ENCODE assay signal across 1 cellular context in the genomic region with DNA sequence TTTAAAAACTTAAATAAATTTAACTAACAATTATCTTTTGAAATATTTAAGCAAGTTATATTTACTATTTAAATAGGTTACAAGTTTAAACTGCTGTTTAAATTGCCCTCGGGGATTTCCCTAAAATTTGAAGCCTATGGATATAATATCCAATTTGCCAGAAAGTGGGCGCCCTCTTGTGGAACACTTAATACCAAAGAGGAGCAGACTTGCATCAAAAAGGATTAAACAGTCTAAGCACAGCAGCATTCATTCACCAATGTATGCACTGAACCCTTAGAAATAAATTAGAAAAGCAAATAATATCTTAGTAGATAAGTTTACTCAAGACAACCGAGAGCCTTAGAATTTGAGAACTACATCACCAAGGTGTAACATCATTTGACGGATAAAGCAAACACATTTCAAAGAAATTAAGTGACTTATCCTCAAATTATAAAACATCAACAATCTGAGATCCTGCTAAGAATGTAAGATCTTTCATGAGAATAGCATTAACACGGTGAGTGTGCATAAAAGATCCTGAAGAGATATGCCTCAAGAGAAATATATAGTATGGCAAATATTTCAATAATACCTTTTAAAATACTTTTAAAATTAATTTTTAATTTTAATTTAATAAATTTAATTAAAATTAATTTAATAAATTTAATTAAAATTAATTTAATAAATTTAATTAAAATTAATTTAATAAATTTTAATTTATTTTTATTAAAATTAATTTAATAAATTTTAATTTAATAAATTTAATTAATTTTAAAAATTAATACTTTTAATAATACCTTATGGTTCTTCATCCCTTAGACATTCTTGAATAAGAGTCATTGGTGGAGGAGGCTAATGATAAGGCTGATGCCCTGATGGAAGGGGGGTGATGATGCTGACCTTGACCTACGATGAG.
TF ChIP-seq lines count a peak whose summit lies in the region.

No MANE protein-coding gene starts in this region.

TF ChIP-seq in endothelial cell of umbilical vein, 7 proteins besides CTCF, POLR2A, EP300 and RAD21 (continued from another document):
- no peak for TF ChIP-seq JUN (IDR thresholded peaks at IDR 0.05; ENCODE audit: borderline replicate concordance, insufficient read depth, insufficient read length, low read depth)
- TF ChIP-seq, protein P1, sequence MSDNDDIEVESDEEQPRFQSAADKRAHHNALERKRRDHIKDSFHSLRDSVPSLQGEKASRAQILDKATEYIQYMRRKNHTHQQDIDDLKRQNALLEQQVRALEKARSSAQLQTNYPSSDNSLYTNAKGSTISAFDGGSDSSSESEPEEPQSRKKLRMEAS (IDR thresholded peaks at IDR 0.05; ENCODE audit: insufficient read depth, insufficient read length) = no peak
- TF ChIP-seq MYC (IDR thresholded peaks at IDR 0.05; ENCODE audit: low read depth, low read length) = no peak
- no peak for TF ChIP-seq GATA2 (IDR thresholded peaks at IDR 0.05; ENCODE audit: insufficient read depth, insufficient read length, low read depth, low read length)
